In the genomic region with DNA sequence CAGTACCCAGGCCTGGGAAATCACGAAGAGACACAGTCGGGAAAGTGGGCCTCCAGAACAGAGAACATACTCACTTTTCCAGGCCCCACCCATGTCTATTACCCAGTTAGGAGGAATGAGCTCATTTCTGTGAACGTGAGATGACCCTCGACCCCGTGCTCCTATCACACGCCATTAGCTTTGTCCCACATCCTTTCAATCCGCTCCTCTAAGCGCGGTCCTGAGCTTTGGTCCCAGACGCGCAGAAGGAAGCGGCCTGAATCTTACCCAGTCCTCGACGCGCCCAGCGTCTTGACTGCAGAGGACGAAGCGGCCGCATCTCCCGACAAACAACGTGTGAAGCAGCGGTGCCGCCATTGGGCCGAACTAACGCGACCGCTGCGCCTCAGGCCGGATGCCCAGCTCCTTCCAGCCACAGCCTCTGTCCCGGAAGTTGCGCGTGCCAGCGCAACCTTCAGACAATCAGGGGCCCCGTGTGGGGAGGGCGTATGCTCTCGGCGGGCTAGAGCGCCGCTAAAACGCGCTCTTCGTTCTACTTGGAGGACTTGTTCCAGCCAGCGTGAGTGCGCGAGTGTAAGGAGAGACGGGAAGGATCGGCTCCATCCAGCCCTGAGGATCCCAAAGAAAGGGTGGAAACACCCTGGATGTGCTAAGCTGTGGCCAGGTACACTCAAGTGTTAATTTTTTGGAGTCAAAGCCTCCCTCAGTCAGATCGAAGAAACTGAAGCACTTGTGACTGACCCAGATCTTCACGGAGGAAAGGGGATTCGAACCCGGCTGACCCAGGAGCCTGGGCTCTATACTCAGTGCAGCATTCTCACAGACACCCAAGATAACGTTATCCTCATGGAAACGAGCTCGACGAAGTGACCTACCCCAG, we compare ENCODE assay signal across 8 cellular contexts.
DNase-seq lines count a peak whose midpoint lies in the region; ATAC-seq and TF ChIP-seq lines count a peak whose summit lies in the region.
"Not testable (repeated sequence)": the region's sequence is repeated elsewhere in the genome, so short reads cannot be mapped to it uniquely, and the experiment has no call there.

No MANE protein-coding gene starts in this region.

- DNase-seq in DND-41 (peak; percentile 80), RPMI8226 (peak; percentile 72), fibroblast of the conjunctiva (ENCODE audit: low read depth) (peak; percentile 56)
- peak; percentile 46 for DNase-seq in activated T-helper 9 cell treated with anti-CD3 and anti-CD28 coated beads, Interleukin-2, amount 50 U/mL, for 16 hours (ENCODE audit: low read depth)
- DNase-seq in stimulated activated CD8-positive, alpha-beta memory T cell treated with anti-CD3 and anti-CD28 coated beads, Interleukin-7, amount 100 ng/mL, for 48 hours (ENCODE audit: extremely low read depth in 1 of 2, low read depth in 1 of 2): peak; percentile 51 to 71

- peak overlapping the region; percentile 48 to 77 for H3K4me3 ChIP-seq in DND-41 (ENCODE audit: low read depth in 1 of 2, low read length in 2 of 2)

- H3K36me3 Mint-ChIP-seq in nephron (ENCODE audit: low read depth): not testable (repeated sequence)

- peaks cover 12% of the 10 kb centered on the region for H3K4me1 Mint-ChIP-seq in nephron

- H3K4me2 ChIP-seq in DND-41 (ENCODE audit: insufficient read depth, low read length): peak overlapping the region; percentile 76

- H3K27ac Mint-ChIP-seq in nephron: peak overlapping the region; percentile 92 to 98 (median 96)

- H3K9ac ChIP-seq in DND-41 (ENCODE audit: low read depth, low read length): peak overlapping the region; percentile 71

- not testable (repeated sequence) for H4K20me1 ChIP-seq in DND-41 (ENCODE audit: insufficient read depth, low read length)

- H3K9me3 ChIP-seq in DND-41 (ENCODE audit: insufficient read depth, low read length, severe bottlenecking); KOPT-K1 (ENCODE audit: insufficient read depth, low read length, poor library complexity, severe bottlenecking): not testable (repeated sequence)

- H3K27me3 ChIP-seq in DND-41 (ENCODE audit: insufficient read depth, low read length, poor library complexity): not testable (repeated sequence)

- peak; percentile 97 for ATAC-seq in DND-41 (ENCODE audit: insufficient read depth, low read depth)
- peak; percentile 91 for ATAC-seq in GM21786 (IDR thresholded peaks at IDR 0.05; ENCODE audit: unreplicated experiment)

- not testable (repeated sequence) for H3K36me3 ChIP-seq in DND-41 (ENCODE audit: insufficient read depth, low read length)
- peaks cover 11% of the 10 kb centered on the region; the same call in 1 of the 2 replicates for H3K36me3 ChIP-seq in KOPT-K1 (ENCODE audit: insufficient read depth, low read length)

- peak overlapping the region; percentile 86 to 92 (median 90) for H3K4me3 Mint-ChIP-seq in nephron

- not testable (repeated sequence) for H3K27me3 Mint-ChIP-seq in nephron (ENCODE audit: low read depth)

- H3K27ac ChIP-seq in DND-41 (ENCODE audit: low read length): peak overlapping the region; percentile 89
- peak overlapping the region; percentile 97 for H3K27ac ChIP-seq in KOPT-K1 (ENCODE audit: low read depth, low read length, poor library complexity, severe bottlenecking)

- not testable (repeated sequence) for H3K9me3 Mint-ChIP-seq in nephron

- not testable (repeated sequence) for TF ChIP-seq CTCF in DND-41 (IDR thresholded peaks at IDR 0.05; ENCODE audit: borderline replicate concordance, extremely low read depth, low read length, poor library complexity, severe bottlenecking); nephron (IDR thresholded peaks at IDR 0.05; ENCODE audit: unreplicated experiment in 3 of 3)

- H2AFZ ChIP-seq in DND-41 (ENCODE audit: low read depth, low read length): peak overlapping the region; percentile 97

- not testable (repeated sequence) for H3K79me2 ChIP-seq in DND-41 (ENCODE audit: insufficient read depth, low read length)

- peaks cover 11% of the 10 kb centered on the region for H3K4me1 ChIP-seq in DND-41 (ENCODE audit: insufficient read depth, low read length)

Comparison
In these comparisons a context has a peak if more than half of its experiments do, and no peak if none do; other contexts are left out.
1. Peak in every context shown above with its lines: DNase-seq, ATAC-seq, H3K4me3 ChIP-seq and H3K27ac ChIP-seq.